Comparison of ENCODE assay signal across 11 cellular contexts in genomic region chr11:75311858-75312288, GRCh38. TPM values are rescaled to one million over a fixed set of nuclear protein-coding genes. Genes with fewer than 3 reads are reported as not detected.
DNase-seq lines count a peak whose midpoint lies in the region; ATAC-seq, FAIRE-seq and TF ChIP-seq lines count a peak whose summit lies in the region.
"Had no signal": no experiment of that assay in that cellular context is flagged by ENCODE, and none has a peak within 500 bp of the region (broad histone marks: within the 10 kb centered on the region; RNA-seq: fewer than 3 reads in every experiment).

No MANE protein-coding gene starts in this region.

- no peak for TF ChIP-seq EP300 in suprapubic skin (IDR thresholded peaks at IDR 0.05)

- no peaks in the 10 kb centered on the region for H3K9me1 ChIP-seq in endothelial cell of umbilical vein (replicated peaks; ENCODE audit: control insufficient read depth, extremely low read depth, insufficient read depth, low read length)

- POLR2A ChIA-PET in endothelial cell of umbilical vein (lab: Charles Lee): no interaction called here

- no peak for TF ChIP-seq POLR2A in endothelial cell of umbilical vein (IDR thresholded peaks at IDR 0.05; ENCODE audit: low read depth, low read length)
- peak in 1 of 2 donors; percentile 25 for TF ChIP-seq POLR2A in suprapubic skin (IDR thresholded peaks at IDR 0.05)

- no peak overlapping the region for H3K9ac ChIP-seq in endothelial cell of umbilical vein (replicated peaks; ENCODE audit: extremely low read depth, insufficient read depth, low read length)

- peak overlapping the region; percentile 39 for H2AFZ ChIP-seq in endothelial cell of umbilical vein (ENCODE audit: low read depth, low read length)

- peaks cover 0 to 18% of the 10 kb centered on the region in 2 experiments for H3K36me3 ChIP-seq in endothelial cell of umbilical vein (ENCODE audit: control insufficient read depth in 2 of 2, extremely low read depth in 1 of 2, insufficient read depth in 2 of 2, low read length in 2 of 2)
- H3K36me3 ChIP-seq in mesodermal cell (ENCODE audit: control insufficient read depth, insufficient read depth, low read length): peaks cover 5% of the 10 kb centered on the region
- H3K36me3 ChIP-seq in suprapubic skin: peaks cover 4% of the 10 kb centered on the region

- DNase-seq in NCI-H510A (lab: John Stamatoyannopoulos, UW) (peak; percentile 20), endothelial cell of umbilical vein (ENCODE audit: low read depth, low spot score) (peak; percentile 38), suprapubic skin (ENCODE audit: low spot score in 2 of 2) (peak; percentile 83 to 90), SKM-1 (lab: John Stamatoyannopoulos, UW; ENCODE audit: unreplicated experiment) (no peak), NOMO-1 (lab: John Stamatoyannopoulos, UW; ENCODE audit: unreplicated experiment in 2 of 2) (no peak), NCI-H345 treated with DMSO at 0.1 percent for 48 hours (lab: John Stamatoyannopoulos, UW; ENCODE audit: unreplicated experiment) (no peak)
- DNase-seq: activated naive CD8-positive, alpha-beta T cell treated with anti-CD3 and anti-CD28 coated beads for 36 hours had no signal

- H3K4me3 ChIP-seq in endothelial cell of umbilical vein (replicated peaks in 1 of 3; ENCODE audit: insufficient read depth in 1 of 3, low read depth in 1 of 3, low read length in 3 of 3) (no peak overlapping the region), mesodermal cell (ENCODE audit: extremely low read depth, insufficient read depth, low read length, poor library complexity, severe bottlenecking) (no peak overlapping the region), suprapubic skin (peak overlapping the region; percentile 35)

- ATAC-seq in GM21619 (IDR thresholded peaks at IDR 0.05; ENCODE audit: unreplicated experiment): no peak

- H3K4me1 ChIP-seq in endothelial cell of umbilical vein (ENCODE audit: control insufficient read depth, extremely low read depth, insufficient read depth, low read length) (peaks cover 37% of the 10 kb centered on the region), mesodermal cell (ENCODE audit: control insufficient read depth, insufficient read depth, low read length, poor library complexity, severe bottlenecking) (peaks cover 30% of the 10 kb centered on the region), suprapubic skin (peaks cover 43% of the 10 kb centered on the region)

- no peaks in the 10 kb centered on the region for H3K27me3 ChIP-seq in endothelial cell of umbilical vein (ENCODE audit: control insufficient read depth in 2 of 2, insufficient read depth in 2 of 2, low read length in 2 of 2)
- H3K27me3 ChIP-seq in suprapubic skin: no peaks in the 10 kb centered on the region
- H3K27me3 ChIP-seq: neutrophil had no signal

- peaks cover 16% of the 10 kb centered on the region for H3K79me2 ChIP-seq in endothelial cell of umbilical vein (ENCODE audit: control insufficient read depth, insufficient read depth, low read length)

- no peaks in the 10 kb centered on the region for H3K9me3 ChIP-seq in endothelial cell of umbilical vein (replicated peaks; ENCODE audit: control insufficient read depth, insufficient read depth, low read length)
- no peaks in the 10 kb centered on the region for H3K9me3 ChIP-seq in mesodermal cell (ENCODE audit: control insufficient read depth, low read length)
- H3K9me3 ChIP-seq in suprapubic skin: no peaks in the 10 kb centered on the region
- H3K9me3 ChIP-seq: neutrophil had no signal

- CTCF ChIA-PET in endothelial cell of umbilical vein (lab: Charles Lee): interaction anchor here (0.7 to 1.7 kb wide), 2 partner anchors 23 to 73 kb away, joined by 3 read pairs; no protein-coding TSS in a partner anchor

- WGBS in mesodermal cell (ENCODE audit: insufficient coverage in 2 of 2), 2 experiments: 84 to 92% methylated on average over 8 to 10 of the region's 13 CpGs
- 42% methylated on average over 8 of the region's 13 CpGs for WGBS in suprapubic skin

- no peaks in the 10 kb centered on the region for H4K20me1 ChIP-seq in endothelial cell of umbilical vein (replicated peaks; ENCODE audit: control insufficient read depth, extremely low read depth, insufficient read depth, low read length)

- no peak overlapping the region for H3K4me2 ChIP-seq in endothelial cell of umbilical vein (ENCODE audit: insufficient read depth, low read length)

- FAIRE-seq in endothelial cell of umbilical vein (lab: Jason Lieb, UNC): peak; percentile 63
- FAIRE-seq: GM12892 had no signal

- intact Hi-C loops in endothelial cell of umbilical vein (cut with micrococcal nuclease): no loop called here

- H3K27ac ChIP-seq in endothelial cell of umbilical vein (ENCODE audit: insufficient read depth, low read depth, low read length): peak overlapping the region; percentile 1
- H3K27ac ChIP-seq in mesodermal cell (ENCODE audit: low read depth, low read length, severe bottlenecking): peak overlapping the region; percentile 8
- peak overlapping the region; percentile 85 for H3K27ac ChIP-seq in suprapubic skin
- H3K27ac ChIP-seq: neutrophil had no signal

- dilution Hi-C loops in endothelial cell of umbilical vein (cut with MboI; ENCODE audit: extremely low pct_ligation_motif_present, low sequenced_read_pairs): no loop called here

- no TSS peak for BruUV-seq in endothelial cell of umbilical vein (replicated peaks; lab: Mats Ljungman, UMichigan)

- no peak for TF ChIP-seq CTCF in endothelial cell of umbilical vein (IDR thresholded peaks at IDR 0.05; ENCODE audit: extremely low read depth in 1 of 2, insufficient read depth in 1 of 2, low read depth in 1 of 2, low read length in 2 of 2)
- no peak for TF ChIP-seq CTCF in suprapubic skin (IDR thresholded peaks at IDR 0.05)

TF ChIP-seq in endothelial cell of umbilical vein, 7 proteins besides CTCF, POLR2A, EP300 and RAD21:
- TF ChIP-seq JUN (IDR thresholded peaks at IDR 0.05; ENCODE audit: borderline replicate concordance, insufficient read depth, insufficient read length, low read depth): no peak
- TF ChIP-seq GATA2 (IDR thresholded peaks at IDR 0.05; ENCODE audit: insufficient read depth, insufficient read length, low read depth, low read length): no peak
- no peak for TF ChIP-seq POLR2AphosphoS5 (IDR thresholded peaks at IDR 0.05; ENCODE audit: insufficient read depth, low read depth, low read length)
- TF ChIP-seq FOS (IDR thresholded peaks at IDR 0.05; ENCODE audit: borderline replicate concordance, insufficient read depth, low read length): no peak
- no peak for TF ChIP-seq MAX (IDR thresholded peaks at IDR 0.05; ENCODE audit: insufficient read depth, insufficient read length)
- TF ChIP-seq EZH2 (IDR thresholded peaks at IDR 0.05; ENCODE audit: borderline replicate concordance, low read depth, low read length, severe bottlenecking): no peak
- no peak for TF ChIP-seq MYC (IDR thresholded peaks at IDR 0.05; ENCODE audit: low read depth, low read length)

RNA-seq across cellular contexts. Expression of gene ARRB1, which starts 39.6 kb away (rescaled TPM):
- total RNA-seq in endothelial cell of umbilical vein: 63.9 and 83.7 TPM in 2 replicates
- polyA plus RNA-seq in endothelial cell of umbilical vein: 76.6 and 92.6 TPM in 2 replicates
- 95.5 and 102 TPM in 2 replicates for polyA plus RNA-seq in endothelial cell of umbilical vein (2011; cell fraction: cytosol; rRNA removed)
- 93.4 and 108 TPM in 2 replicates for polyA plus RNA-seq in endothelial cell of umbilical vein (2011; cell fraction: nucleus; rRNA removed)
- 41.0 and 44.6 TPM in 2 replicates for polyA plus RNA-seq in endothelial cell of umbilical vein (2012)
- polyA minus RNA-seq in endothelial cell of umbilical vein: 284 and 350 TPM in 2 replicates
- polyA minus RNA-seq in endothelial cell of umbilical vein (2011; cell fraction: cytosol; rRNA and poly(A)+ RNA removed): 16.3 TPM
- polyA minus RNA-seq in endothelial cell of umbilical vein (2011; cell fraction: nucleus; rRNA and poly(A)+ RNA removed): 109 and 112 TPM in 2 replicates
- 27.5 TPM for polyA plus RNA-seq in mesodermal cell (2013, experiment 1 of 2)
- 25.6 TPM for polyA plus RNA-seq in mesodermal cell (2013, experiment 2 of 2)
- 10 to 100 TPM; 24.8 to 57.2 (median 38.4) TPM for total RNA-seq in suprapubic skin

Comparison
In these comparisons a context has a peak if more than half of its experiments do, and no peak if none do; other contexts are left out.
1. DNase-seq: peak in NCI-H510A (single experiment), endothelial cell of umbilical vein (single experiment) and suprapubic skin (2 of 2); none in SKM-1 (single experiment), NOMO-1 (0 of 2) and NCI-H345 treated with DMSO at 0.1 percent for 48 hours (single experiment).
2. H3K27ac ChIP-seq: peak in every context shown above with its lines; median percentile 85 in suprapubic skin; 8 in mesodermal cell; 1 in endothelial cell of umbilical vein.